ENCODE assay signal across 8 cellular contexts in the genomic region with DNA sequence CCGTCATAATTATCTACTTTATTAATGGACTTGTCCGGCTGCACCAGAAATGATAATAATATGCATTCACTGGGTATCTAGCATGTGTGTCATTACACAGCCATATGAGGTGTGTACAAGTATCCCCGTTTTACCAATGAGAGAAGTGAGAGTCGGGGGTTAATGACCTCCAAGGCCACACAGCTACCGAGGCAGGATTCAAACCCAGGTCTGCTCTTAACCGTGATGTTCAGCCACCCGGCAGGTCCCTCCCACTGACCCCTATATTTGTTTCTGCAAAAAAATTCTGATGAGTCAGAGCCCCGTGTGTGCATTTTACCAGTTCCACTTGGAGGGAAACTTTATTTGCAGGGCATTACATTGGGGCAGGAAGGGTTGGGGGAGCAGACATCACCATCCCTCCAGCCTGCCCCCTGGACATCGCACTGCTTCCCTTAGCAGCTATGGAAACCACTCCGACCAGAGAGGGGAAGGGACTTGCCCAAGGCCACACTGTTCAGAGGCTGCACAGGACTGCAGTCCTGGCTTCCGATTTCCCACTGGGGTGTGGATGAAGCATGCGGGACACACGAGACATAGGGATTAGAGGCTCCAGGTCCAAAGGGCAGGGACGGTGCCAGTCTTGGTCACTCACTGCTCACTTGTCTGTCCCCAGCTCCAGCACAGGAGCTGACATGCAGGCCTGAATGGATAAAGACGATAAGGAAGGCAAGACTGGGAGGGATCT. TPM values are rescaled to one million over a fixed set of nuclear protein-coding genes. Genes with fewer than 3 reads are reported as not detected.
DNase-seq lines count a peak whose midpoint lies in the region; ATAC-seq lines count a peak whose summit lies in the region.

No MANE protein-coding gene starts in this region.

- H3K36me3 Mint-ChIP-seq in activated CD4-positive, alpha-beta memory T cell treated with anti-CD3 and anti-CD28 coated beads for 36 hours: no peaks in the 10 kb centered on the region
- H3K36me3 Mint-ChIP-seq in naive B cell: no peaks in the 10 kb centered on the region
- H3K36me3 Mint-ChIP-seq in T-cell: no peaks in the 10 kb centered on the region

- CTCF ChIA-PET in activated CD4-positive, alpha-beta memory T cell treated with anti-CD3 and anti-CD28 coated beads for 36 hours (lab: Charles Lee): no interaction called here
- CTCF ChIA-PET in T-cell (lab: Charles Lee): interaction anchor here in 1 of 2 donors (0.6 kb wide), 1 partner anchor 512 kb away, joined by 4 read pairs; no protein-coding TSS in a partner anchor

- H3K27ac Mint-ChIP-seq in activated CD4-positive, alpha-beta memory T cell treated with anti-CD3 and anti-CD28 coated beads for 36 hours: peak overlapping the region; percentile 24
- peak overlapping the region; percentile 72 to 97 (median 90) for H3K27ac Mint-ChIP-seq in naive B cell
- H3K27ac Mint-ChIP-seq in T-cell: peak overlapping the region in 1 of 2 donors; percentile 44

- in situ Hi-C loops in Caki2 (cut with HindIII; ENCODE audit: low pct_unique_long_range_greater_than_20kb, low sequenced_read_pairs): no loop called here

- peak; percentile 7 for ATAC-seq in HG02642 (IDR thresholded peaks at IDR 0.05; ENCODE audit: poor library complexity, unreplicated experiment)
- no peak for ATAC-seq in naive B cell (ENCODE audit: low read depth in 2 of 2)
- no peak for ATAC-seq in T-cell (replicated peaks in 1 of 4)

- POLR2A ChIA-PET in activated CD4-positive, alpha-beta memory T cell treated with anti-CD3 and anti-CD28 coated beads for 36 hours (lab: Charles Lee): interaction anchor here (0.7 to 1.1 kb wide), 2 partner anchors 9 to 668 kb away, joined by 3 to 5 read pairs; no protein-coding TSS in a partner anchor
- POLR2A ChIA-PET in T-cell (lab: Charles Lee): interaction anchor here in 1 of 2 donors (0.6 kb wide), 1 partner anchor 208 kb away, joined by 4 read pairs; no protein-coding TSS in a partner anchor

- H3K27me3 Mint-ChIP-seq in activated CD4-positive, alpha-beta memory T cell treated with anti-CD3 and anti-CD28 coated beads for 36 hours: no peaks in the 10 kb centered on the region
- H3K27me3 Mint-ChIP-seq in naive B cell: no peaks in the 10 kb centered on the region
- no peaks in the 10 kb centered on the region for H3K27me3 Mint-ChIP-seq in T-cell

- DNase-seq in Caki2 (ENCODE audit: low read depth): peak; percentile 42
- no peak for DNase-seq in activated CD4-positive, alpha-beta memory T cell treated with anti-CD3 and anti-CD28 coated beads for 36 hours
- DNase-seq in naive B cell: no peak
- DNase-seq in NCI-H1048 (lab: John Stamatoyannopoulos, UW): no peak
- no peak for DNase-seq in hypothalamus (lab: John Stamatoyannopoulos, UW)
- DNase-seq in stimulated activated naive CD4-positive, alpha-beta T cell treated with Interleukin-2 at 50 U/mL for 16 hours (lab: John Stamatoyannopoulos, UW): no peak
- DNase-seq in T-cell: no peak

- intact Hi-C loops in activated CD4-positive, alpha-beta memory T cell treated with anti-CD3 and anti-CD28 coated beads for 36 hours (cut with micrococcal nuclease): no loop called here

- H3K9me3 Mint-ChIP-seq in activated CD4-positive, alpha-beta memory T cell treated with anti-CD3 and anti-CD28 coated beads for 36 hours: no peaks in the 10 kb centered on the region
- H3K9me3 Mint-ChIP-seq in naive B cell: no peaks in the 10 kb centered on the region
- no peaks in the 10 kb centered on the region for H3K9me3 Mint-ChIP-seq in T-cell

- H3K4me3 Mint-ChIP-seq in activated CD4-positive, alpha-beta memory T cell treated with anti-CD3 and anti-CD28 coated beads for 36 hours: peak overlapping the region; percentile 9
- H3K4me3 Mint-ChIP-seq in naive B cell (peak overlapping the region; percentile 15 to 90 (median 70)), T-cell (peak overlapping the region in 1 of 3 donors; percentile 68)

- peaks cover 18% of the 10 kb centered on the region for H3K4me1 Mint-ChIP-seq in activated CD4-positive, alpha-beta memory T cell treated with anti-CD3 and anti-CD28 coated beads for 36 hours (ENCODE audit: low read depth)
- H3K4me1 Mint-ChIP-seq in naive B cell (peaks cover 28 to 49% (median 28%) of the 10 kb centered on the region in 3 donors), T-cell (peaks cover 15 to 19% (median 16%) of the 10 kb centered on the region in 3 donors)

RNA-seq across cellular contexts. Expression of gene SRC, which starts 10.1 kb away (rescaled TPM):
- 124 and 153 TPM in 2 replicates for total RNA-seq in Caki2 (2014; rRNA removed; shearing (Covaris generic); ENCODE audit: low replicate concordance)
- total RNA-seq in activated CD4-positive, alpha-beta memory T cell treated with anti-CD3 and anti-CD28 coated beads for 36 hours: 1 to 10 TPM; 5.3 to 6.1 TPM
- polyA plus RNA-seq in naive B cell (ENCODE audit: low read depth in 6 of 6): 1 to 10 TPM in 5 of 6 donors, not detected in 1; 1.2 to 2.3 (median 1.7) TPM
- total RNA-seq in T-cell: 1 to 10 TPM; 1.4 to 4.5 (median 2.0) TPM

RNA-seq across cellular contexts. Expression of gene MANBAL, which starts 46.4 kb away (rescaled TPM):
- 143 and 158 TPM in 2 replicates for total RNA-seq in Caki2 (2014; rRNA removed; shearing (Covaris generic); ENCODE audit: low replicate concordance)
- 10 to 100 TPM; 11.9 to 12.5 TPM for total RNA-seq in activated CD4-positive, alpha-beta memory T cell treated with anti-CD3 and anti-CD28 coated beads for 36 hours
- polyA plus RNA-seq in naive B cell (ENCODE audit: low read depth in 6 of 6): 10 to 100 TPM; 19.4 to 39.0 (median 25.7) TPM
- 10 to 100 TPM in 3 of 5 donors, 1 to 10 TPM in 2; 5.8 to 12.6 (median 11.7) TPM for total RNA-seq in T-cell

Comparison
In these comparisons a context has a peak if more than half of its experiments do, and no peak if none do; other contexts are left out.
1. RNA of gene SRC, which starts 10.1 kb away (total RNA-seq): 124 to 153 TPM in Caki2; 5.3 to 6.1 TPM in activated CD4-positive, alpha-beta memory T cell treated with anti-CD3 and anti-CD28 coated beads for 36 hours and 1.4 to 4.5 TPM in T-cell; every median in the first group is over 10 times any median in the second.
2. RNA of gene MANBAL, which starts 46.4 kb away (total RNA-seq): 143 to 158 TPM in Caki2; 11.9 to 12.5 TPM in activated CD4-positive, alpha-beta memory T cell treated with anti-CD3 and anti-CD28 coated beads for 36 hours and 5.8 to 12.6 TPM in T-cell; every median in the first group is over 10 times any median in the second.